15 cellular contexts compared by ENCODE assay signal in the genomic region with DNA sequence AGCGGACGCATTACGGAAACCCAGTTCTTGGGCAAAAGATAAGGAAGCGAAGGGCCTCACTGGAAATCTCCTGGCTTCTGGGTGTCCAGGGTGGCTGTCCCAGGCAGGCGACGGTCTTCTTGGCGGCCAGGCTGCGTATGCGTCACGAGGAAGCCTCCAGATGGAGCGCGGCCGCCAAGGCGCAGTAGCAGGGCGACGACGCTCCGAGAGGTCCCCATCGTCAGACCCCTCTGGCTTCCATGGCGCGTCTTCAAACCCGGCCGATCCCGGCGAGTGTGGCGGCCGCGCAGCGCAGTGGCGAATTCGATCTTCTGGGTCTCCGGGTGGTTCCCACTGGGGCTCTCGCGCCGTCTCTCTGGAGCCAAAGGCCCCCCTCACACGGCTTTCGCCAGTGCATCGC. TPM values are rescaled to one million over a fixed set of nuclear protein-coding genes. Genes with fewer than 3 reads are reported as not detected.
DNase-seq lines count a peak whose midpoint lies in the region; ATAC-seq and TF ChIP-seq lines count a peak whose summit lies in the region.
"Had no signal": no experiment of that assay in that cellular context is flagged by ENCODE, and none has a peak within 500 bp of the region (broad histone marks: within the 10 kb centered on the region; RNA-seq: fewer than 3 reads in every experiment).

No MANE protein-coding gene starts in this region.

- no peak overlapping the region for H2BK15ac ChIP-seq in neuronal stem cell (ENCODE audit: low read length)

- ATAC-seq in body of pancreas (no peak), HG02973 (IDR thresholded peaks at IDR 0.05; ENCODE audit: unreplicated experiment) (no peak)

- no peaks in the 10 kb centered on the region for H3F3A ChIP-seq in GM23248 (ENCODE audit: insufficient read depth)

- H3K23ac ChIP-seq in neuronal stem cell (ENCODE audit: low read depth, low read length, poor library complexity), result no peak overlapping the region

- TF ChIP-seq POLR2A in body of pancreas (IDR thresholded peaks at IDR 0.05), result no peak

- no peaks in the 10 kb centered on the region for H3K9me3 ChIP-seq in GM23248 (ENCODE audit: low read depth)
- no peaks in the 10 kb centered on the region for H3K9me3 ChIP-seq in neuronal stem cell (replicated peaks in 1 of 2; ENCODE audit: control insufficient read depth in 2 of 2, insufficient read depth in 1 of 2, low read depth in 1 of 2, low read length in 2 of 2)
- no peaks in the 10 kb centered on the region for H3K9me3 ChIP-seq in body of pancreas

- no peaks in the 10 kb centered on the region for H4K20me1 ChIP-seq in GM23248 (ENCODE audit: insufficient read depth)

- no peak overlapping the region for H4K91ac ChIP-seq in neuronal stem cell (ENCODE audit: low read depth, low read length, poor library complexity)

- H2AFZ ChIP-seq in GM23248, result peak overlapping the region; percentile 65
- H2AFZ ChIP-seq in neuronal stem cell (ENCODE audit: low read length), result no peak overlapping the region

- H2BK5ac ChIP-seq in neuronal stem cell (ENCODE audit: low read length), result no peak overlapping the region

- no peak overlapping the region for H3K9ac ChIP-seq in GM23248
- peak overlapping the region; percentile 2 for H3K9ac ChIP-seq in neuronal stem cell (ENCODE audit: low read depth, low read length, poor library complexity)

- H3K18ac ChIP-seq in neuronal stem cell (ENCODE audit: low read length), result peak overlapping the region; percentile 80

- H3K79me1 ChIP-seq in neuronal stem cell (ENCODE audit: low read depth, low read length), result no peaks in the 10 kb centered on the region

- 28 to 65% methylated on average over 26 to 38 of the region's 38 CpGs for WGBS in GM23248 (ENCODE audit: low coverage in 1 of 2, low lambda C conversion rate in 2 of 2, missing lambda C conversion rate in 2 of 2), 2 experiments
- WGBS in neuronal stem cell (ENCODE audit: extremely low coverage in 2 of 2, insufficient read length in 2 of 2, insufficient replicate concordance in 1 of 2), 2 donors, result no CpG with 5 or more reads among the region's 38 CpGs
- WGBS in body of pancreas, 2 donors, result 57 to 58% methylated on average over 31 to 38 of the region's 38 CpGs

- H3K9me2 ChIP-seq in GM23248 (ENCODE audit: insufficient read depth), result no peaks in the 10 kb centered on the region

- H3K27me3 ChIP-seq in GM23248 (replicated peaks; ENCODE audit: insufficient read depth) (no peaks in the 10 kb centered on the region), neuronal stem cell (ENCODE audit: control insufficient read depth in 3 of 3, insufficient read depth in 3 of 3, low read depth in 1 of 3, low read length in 3 of 3) (no peaks in the 10 kb centered on the region), body of pancreas (no peaks in the 10 kb centered on the region)

- TF ChIP-seq CTCF in coronary artery (IDR thresholded peaks at IDR 0.05), result no peak
- TF ChIP-seq CTCF in body of pancreas (IDR thresholded peaks at IDR 0.05), result no peak

- no peaks in the 10 kb centered on the region for H3K36me3 ChIP-seq in GM23248 (ENCODE audit: low read depth)
- no peaks in the 10 kb centered on the region for H3K36me3 ChIP-seq in neuronal stem cell (replicated peaks in 1 of 2; ENCODE audit: control insufficient read depth in 2 of 2, insufficient read depth in 2 of 2, low read length in 2 of 2)
- H3K36me3 ChIP-seq in body of pancreas (replicated peaks in 1 of 2; ENCODE audit: insufficient read depth in 1 of 2, low read depth in 2 of 2), result no peaks in the 10 kb centered on the region

- H3K4me2 ChIP-seq in GM23248 (ENCODE audit: unreplicated experiment) (peak overlapping the region; percentile 68), neuronal stem cell (ENCODE audit: insufficient read depth, low read length, poor library complexity, severe bottlenecking) (no peak overlapping the region)

- H3K4me1 ChIP-seq in GM23248 (ENCODE audit: insufficient read depth), result no peaks in the 10 kb centered on the region
- H3K4me1 ChIP-seq in neuronal stem cell (ENCODE audit: control insufficient read depth in 2 of 2, insufficient read depth in 1 of 2, low read depth in 1 of 2, low read length in 2 of 2), result no peaks in the 10 kb centered on the region
- H3K4me1 ChIP-seq in body of pancreas, result peaks cover 21% of the 10 kb centered on the region

- no peak overlapping the region for H4K8ac ChIP-seq in neuronal stem cell (ENCODE audit: low read depth, low read length)

- no peak overlapping the region for H2BK120ac ChIP-seq in neuronal stem cell (ENCODE audit: low read depth, low read length)

- H3K4ac ChIP-seq in neuronal stem cell (ENCODE audit: low read length), result no peak overlapping the region

- intact Hi-C loops in body of pancreas (cut with DNase I), result loop anchor here (10.0 kb wide), 1 partner anchor 174 kb away; no protein-coding TSS in a partner anchor

- in situ Hi-C loops in GM23248 (cut with MboI), result loop anchor here (10.0 kb wide), 1 partner anchor 174 kb away; no protein-coding TSS in a partner anchor
- in situ Hi-C loops in KBM-7 (cut with MboI; ENCODE audit: low pct_unique_long_range_greater_than_20kb, low sequenced_read_pairs), result no loop called here

- H3K27ac ChIP-seq in GM23248 (no peak overlapping the region), coronary artery (no peak overlapping the region), neuronal stem cell (replicated peaks; ENCODE audit: low read length) (no peak overlapping the region), body of pancreas (no peak overlapping the region)
- H3K27ac ChIP-seq: SK-N-MC had no signal

- peak overlapping the region; percentile 59 for H3K4me3 ChIP-seq in GM23248
- H3K4me3 ChIP-seq in coronary artery, result peak overlapping the region; percentile 60
- H3K4me3 ChIP-seq in neuronal stem cell (ENCODE audit: low read length in 2 of 2), result no peak overlapping the region
- no peak overlapping the region for H3K4me3 ChIP-seq in body of pancreas
- H3K4me3 ChIP-seq: SK-N-MC had no signal

- DNase-seq in AG20443 (ENCODE audit: low spot score) (peak; percentile 46), GM23248 (peak; percentile 37), coronary artery (ENCODE audit: low spot score) (no peak), neuronal stem cell (ENCODE audit: low spot score) (no peak), body of pancreas (no peak), KBM-7 (no peak), AG08396 (ENCODE audit: low spot score) (no peak)
- DNase-seq: activated CD4-positive, alpha-beta T cell treated with anti-CD3 and anti-CD28 coated beads, Interleukin-2, amount 50 U/mL, for 1 hour; amygdala; DMS53; Kasumi-1; NCI-H1930; NCI-H82 had no signal

- no peak overlapping the region for H2BK12ac ChIP-seq in neuronal stem cell (ENCODE audit: low read length)

- H2AK5ac ChIP-seq in neuronal stem cell (ENCODE audit: low read depth, low read length), result no peak overlapping the region

- H3K14ac ChIP-seq in neuronal stem cell (ENCODE audit: low read length), result no peak overlapping the region

- H3K79me2 ChIP-seq in GM23248 (ENCODE audit: insufficient read depth), result no peaks in the 10 kb centered on the region

RNA-seq across cellular contexts. Expression of a gene that starts 13.8 kb away (rescaled TPM):
- not detected in 2 replicates for total RNA-seq in GM23248 (2014; rRNA removed; shearing (Covaris generic))
- polyA plus RNA-seq in GM23248 (2016; fragmentation: Nextera tagmentation; extraction: Ambion mirVana), result not detected in 2 replicates
- polyA plus RNA-seq in neuronal stem cell (2013, experiment 1 of 2), result not detected
- not detected for polyA plus RNA-seq in neuronal stem cell (2013, experiment 2 of 2)
- total RNA-seq in body of pancreas, result 1 to 10 TPM in 1 of 2 donors, not detected in 1; 1.6 TPM

RNA-seq across cellular contexts. Expression of a gene that starts 54.2 kb away (rescaled TPM):
- not detected in 2 replicates for total RNA-seq in GM23248 (2014; rRNA removed; shearing (Covaris generic))
- not detected in 2 replicates for polyA plus RNA-seq in GM23248 (2016; fragmentation: Nextera tagmentation; extraction: Ambion mirVana)
- 0.03 TPM for polyA plus RNA-seq in neuronal stem cell (2013, experiment 1 of 2)
- polyA plus RNA-seq in neuronal stem cell (2013, experiment 2 of 2), result 0.01 TPM
- under 1 TPM; 0.26 to 0.66 TPM for total RNA-seq in body of pancreas

Comparison
In these comparisons a context has a peak if more than half of its experiments do, and no peak if none do; other contexts are left out.
1. DNase-seq: peak in AG20443 (single experiment) and GM23248 (single experiment); none in coronary artery (single experiment), neuronal stem cell (single experiment), body of pancreas (0 of 4), KBM-7 (single experiment) and AG08396 (single experiment).
2. H3K4me3 ChIP-seq: peak in GM23248 (single experiment) and coronary artery (single experiment); none in neuronal stem cell (0 of 2) and body of pancreas (0 of 2).